Comparison of ENCODE assay signal across 8 cellular contexts in the genomic region with DNA sequence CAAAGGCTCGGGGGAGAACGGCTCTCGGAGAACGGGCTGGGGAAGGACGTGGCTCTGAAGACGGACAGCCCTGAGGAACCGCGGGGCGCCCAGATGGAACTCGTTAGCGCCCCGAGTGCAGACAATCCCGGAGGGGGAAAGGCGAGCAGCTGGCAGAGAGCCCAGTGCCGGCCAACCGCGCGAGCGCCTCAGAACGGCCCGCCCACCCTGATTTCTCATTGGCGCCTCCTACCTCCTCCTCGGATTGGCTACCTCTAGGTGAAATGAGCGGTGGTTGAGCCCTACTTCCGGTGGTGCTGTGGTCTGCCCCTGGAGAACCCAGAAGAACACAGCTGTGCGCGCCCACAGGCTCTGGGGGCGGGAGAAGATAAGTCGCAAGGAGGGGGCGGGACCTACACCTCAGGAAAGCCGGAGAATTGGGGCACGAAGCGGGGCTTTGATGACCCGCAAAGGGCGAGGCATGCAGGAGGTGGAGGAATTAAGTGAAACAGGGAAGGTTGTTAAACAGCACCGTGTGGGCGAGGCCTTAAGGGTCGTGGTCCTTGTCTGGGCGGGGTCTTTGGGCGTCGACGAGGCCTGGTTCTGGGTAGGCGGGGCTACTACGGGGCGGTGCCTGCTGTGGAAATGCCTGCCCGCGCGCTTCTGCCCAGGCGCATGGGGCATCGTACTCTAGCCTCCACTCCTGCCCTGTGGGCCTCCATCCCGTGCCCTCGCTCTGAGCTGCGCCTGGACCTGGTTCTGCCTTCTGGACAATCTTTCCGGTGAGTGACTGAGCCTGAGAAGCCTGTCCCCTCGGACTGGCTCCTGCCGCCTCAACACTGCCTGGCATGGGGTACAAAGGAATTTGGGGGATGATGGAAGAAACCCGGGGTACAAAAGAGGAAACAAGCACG. TPM values are rescaled to one million over a fixed set of nuclear protein-coding genes. Genes with fewer than 3 reads are reported as not detected.
A peak's percentile ranks its signal among the peaks of the same experiment; 100 is the strongest.
DNase-seq lines count a peak whose midpoint lies in the region; ATAC-seq, FAIRE-seq and TF ChIP-seq lines count a peak whose summit lies in the region.

A gene (plus strand): TSS at position 290 of the 893 bp plus-strand sequence. CDS start 335 bp downstream, at position 625.

- peak within 1 kb of the TSS; percentile 94 for H3K27ac Mint-ChIP-seq in activated naive CD8-positive, alpha-beta T cell treated with anti-CD3 and anti-CD28 coated beads, Interleukin-2, amount 10 ng/mL, durations not matched to agents 7 days and 5 days

- peak; percentile 80 for TF ChIP-seq POLR2A in GM10847 (IDR thresholded peaks at IDR 0.05; ENCODE audit: extremely low read depth, insufficient read length)

- no peaks in the 10 kb centered on the region for H3K9me3 ChIP-seq in SU-DHL-6 (ENCODE audit: insufficient read depth, low read length)
- H3K9me3 ChIP-seq in pancreas, result no peaks in the 10 kb centered on the region
- no peaks in the 10 kb centered on the region for H3K9me3 ChIP-seq in tibial artery

- peaks cover 0 to 9% (median 5%) of the 10 kb centered on the region in 3 donors for H3K4me1 ChIP-seq in pancreas
- H3K4me1 ChIP-seq in tibial artery, result peaks cover 0 to 30% (median 24%) of the 10 kb centered on the region in 4 donors

- 1% methylated on average over 57 to 58 of the region's 58 CpGs for WGBS in pancreas, 2 donors

- POLR2A ChIA-PET in activated naive CD8-positive, alpha-beta T cell treated with anti-CD3 and anti-CD28 coated beads, Interleukin-2, amount 10 ng/mL, durations not matched to agents 7 days and 5 days (lab: Charles Lee), result interaction anchor here (0.5 to 5.3 kb wide), 13 partner anchors 17 to 353 kb away, joined by 3 to 65 read pairs (median 4); a partner anchor contains a TSS

- H3K4me2 ChIP-seq in SU-DHL-6 (ENCODE audit: low read depth, low read length, poor library complexity, severe bottlenecking), result peak within 1 kb of the TSS; percentile 85

- no peaks in the 10 kb centered on the region for H4K20me1 ChIP-seq in SU-DHL-6 (ENCODE audit: low read depth, low read length)

- no peak for FAIRE-seq in pancreas (lab: Jason Lieb, UNC)

- intact Hi-C loops in Right ventricle myocardium inferior (cut with DNase I), result loop anchor here (2.0 to 5.0 kb wide), 2 partner anchors 43 to 103 kb away; a partner anchor contains a TSS
- intact Hi-C loops in pancreas (cut with DNase I), result no loop called here
- intact Hi-C loops in tibial artery (cut with DNase I; ENCODE audit: low total_unique reads), result no loop called here

- no peak for TF ChIP-seq CTCF in SU-DHL-6 (IDR thresholded peaks at IDR 0.05; ENCODE audit: insufficient read depth, low read length, poor library complexity, severe bottlenecking)
- no peak for TF ChIP-seq CTCF in pancreas (IDR thresholded peaks at IDR 0.05)
- TF ChIP-seq CTCF in tibial artery (IDR thresholded peaks at IDR 0.05), result no peak

- H3K79me2 ChIP-seq in SU-DHL-6 (ENCODE audit: insufficient read depth, low read length), result peaks cover 20% of the 10 kb centered on the region

- ATAC-seq in HG02678 (IDR thresholded peaks at IDR 0.05; ENCODE audit: unreplicated experiment), result peak; percentile 90
- ATAC-seq in activated naive CD8-positive, alpha-beta T cell treated with anti-CD3 and anti-CD28 coated beads, Interleukin-2, amount 10 ng/mL, durations not matched to agents 7 days and 5 days (ENCODE audit: low read depth), result peak; percentile 91
- peak; percentile 98 for ATAC-seq in Right ventricle myocardium inferior
- ATAC-seq in pancreas, result peak; percentile 96 to 99 (median 96)

- H3K27me3 ChIP-seq in SU-DHL-6 (ENCODE audit: low read length), result no peaks in the 10 kb centered on the region
- no peaks in the 10 kb centered on the region for H3K27me3 ChIP-seq in pancreas
- no peaks in the 10 kb centered on the region for H3K27me3 ChIP-seq in tibial artery

- DNase-seq in NCI-H128 (lab: John Stamatoyannopoulos, UW; ENCODE audit: unreplicated experiment) (peak; percentile 87), Right ventricle myocardium inferior (ENCODE audit: missing footprints) (peak; percentile 98), pancreas (peak; percentile 97 to 99 (median 98)), tibial artery (peak; percentile 98 to 99)
- DNase-seq in activated naive CD8-positive, alpha-beta T cell treated with anti-CD3 and anti-CD28 coated beads, Interleukin-2, amount 10 ng/mL, durations not matched to agents 7 days and 5 days, result peak; percentile 96

- H3K4me3 Mint-ChIP-seq in activated naive CD8-positive, alpha-beta T cell treated with anti-CD3 and anti-CD28 coated beads, Interleukin-2, amount 10 ng/mL, durations not matched to agents 7 days and 5 days, result peak within 1 kb of the TSS; percentile 98

- H3K4me1 Mint-ChIP-seq in activated naive CD8-positive, alpha-beta T cell treated with anti-CD3 and anti-CD28 coated beads, Interleukin-2, amount 10 ng/mL, durations not matched to agents 7 days and 5 days, result peaks cover 51% of the 10 kb centered on the region

- peak within 1 kb of the TSS; percentile 81 for H3K9ac ChIP-seq in SU-DHL-6 (ENCODE audit: low read length)

- peaks cover 34% of the 10 kb centered on the region for H3K36me3 Mint-ChIP-seq in activated naive CD8-positive, alpha-beta T cell treated with anti-CD3 and anti-CD28 coated beads, Interleukin-2, amount 10 ng/mL, durations not matched to agents 7 days and 5 days

- H3K4me3 ChIP-seq in SU-DHL-6 (ENCODE audit: insufficient read depth, low read length, poor library complexity, severe bottlenecking) (peak within 1 kb of the TSS; percentile 90), pancreas (peak within 1 kb of the TSS; percentile 31 to 73 (median 54)), tibial artery (peak within 1 kb of the TSS; percentile 58 to 82)

- H3K9me3 Mint-ChIP-seq in activated naive CD8-positive, alpha-beta T cell treated with anti-CD3 and anti-CD28 coated beads, Interleukin-2, amount 10 ng/mL, durations not matched to agents 7 days and 5 days, result no peaks in the 10 kb centered on the region

- no peaks in the 10 kb centered on the region for H3K36me3 ChIP-seq in SU-DHL-6 (ENCODE audit: low read length)
- H3K36me3 ChIP-seq in pancreas, result peaks cover 0 to 38% (median 15%) of the 10 kb centered on the region in 3 donors
- H3K36me3 ChIP-seq in tibial artery, result peaks cover 34 to 72% (median 51%) of the 10 kb centered on the region in 3 donors

- H3K9me2 ChIP-seq in SU-DHL-6 (replicated peaks; ENCODE audit: insufficient read depth, low read length), result no peaks in the 10 kb centered on the region

- peak within 1 kb of the TSS; percentile 67 for H2AFZ ChIP-seq in SU-DHL-6 (ENCODE audit: low read depth, low read length, severe bottlenecking)

- H3K27me3 Mint-ChIP-seq in activated naive CD8-positive, alpha-beta T cell treated with anti-CD3 and anti-CD28 coated beads, Interleukin-2, amount 10 ng/mL, durations not matched to agents 7 days and 5 days, result no peaks in the 10 kb centered on the region

- peaks cover 12% of the 10 kb centered on the region; the same call in 1 of the 2 replicates for H3F3A ChIP-seq in SU-DHL-6 (ENCODE audit: insufficient read depth)

- H3K27ac ChIP-seq in SU-DHL-6 (ENCODE audit: low read depth, low read length) (peak within 1 kb of the TSS; percentile 89), pancreas (peak within 1 kb of the TSS; percentile 63 to 87 (median 83)), tibial artery (peak within 1 kb of the TSS; percentile 79 to 91)

RNA-seq across cellular contexts. Expression of the gene that starts here (rescaled TPM):
- 10 to 100 TPM; 41.3 to 46.1 TPM for total RNA-seq in activated naive CD8-positive, alpha-beta T cell treated with anti-CD3 and anti-CD28 coated beads, Interleukin-2, amount 10 ng/mL, durations not matched to agents 7 days and 5 days
- total RNA-seq in Right ventricle myocardium inferior (10.5 TPM), pancreas (10 to 100 TPM in 1 of 6 donors, 1 to 10 TPM in 5; 5.9 to 13.9 (median 7.8) TPM)
- 10 to 100 TPM; 11.2 to 12.7 TPM for polyA plus RNA-seq in pancreas

Comparison
In these comparisons a context has a peak if more than half of its experiments do, and no peak if none do; other contexts are left out.
1. Peak in every context shown above with its lines: DNase-seq, ATAC-seq, H3K4me3 ChIP-seq and H3K27ac ChIP-seq.